In genomic region chr9:98108540-98109031, GRCh38 we compare ENCODE assay signal across 8 cellular contexts. TPM values are rescaled to one million over a fixed set of nuclear protein-coding genes. Genes with fewer than 3 reads are reported as not detected.
DNase-seq lines count a peak whose midpoint lies in the region; ATAC-seq and TF ChIP-seq lines count a peak whose summit lies in the region.

No MANE protein-coding gene starts in this region.

- H2BK12ac ChIP-seq in mesenchymal stem cell (ENCODE audit: low read length in 2 of 2) = no peak overlapping the region

- H3K9me2 ChIP-seq in Loucy (replicated peaks; ENCODE audit: low read depth, low read length) = no peaks in the 10 kb centered on the region

- no peaks in the 10 kb centered on the region for H3K27me3 ChIP-seq in Loucy (ENCODE audit: insufficient read depth, low read length, poor library complexity, severe bottlenecking)
- H3K27me3 ChIP-seq in mesenchymal stem cell (ENCODE audit: control insufficient read depth in 1 of 2, insufficient read depth in 1 of 2, low read length in 2 of 2) = no peaks in the 10 kb centered on the region

- no peaks in the 10 kb centered on the region for H3K36me3 ChIP-seq in Loucy (ENCODE audit: insufficient read depth, low read length)
- no peaks in the 10 kb centered on the region for H3K36me3 ChIP-seq in mesenchymal stem cell (ENCODE audit: control insufficient read depth in 1 of 2, insufficient read depth in 2 of 2, low read depth in 1 of 2, low read length in 2 of 2)

- H3K9ac ChIP-seq in Loucy (ENCODE audit: low read depth, low read length, poor library complexity, severe bottlenecking) (peak overlapping the region; percentile 56), mesenchymal stem cell (ENCODE audit: low read length) (no peak overlapping the region)

- peak in 1 of 2 donors; percentile 20 for DNase-seq in left colon
- DNase-seq in HuH-7 (ENCODE audit: low spot score) = no peak
- DNase-seq in GOT3 (lab: John Stamatoyannopoulos, UW) = no peak
- DNase-seq in mesenchymal stem cell = no peak
- DNase-seq in hepatic stellate cell (ENCODE audit: low spot score) = no peak

- peak; percentile 86 for ATAC-seq in GM18498 (IDR thresholded peaks at IDR 0.05; ENCODE audit: unreplicated experiment)
- ATAC-seq in GM21526 (IDR thresholded peaks at IDR 0.05; ENCODE audit: low FRiP score, unreplicated experiment) = peak; percentile 61
- ATAC-seq in left colon = peak; percentile 27

- H2BK120ac ChIP-seq in mesenchymal stem cell (ENCODE audit: low read depth, low read length) = no peak overlapping the region

- H4K91ac ChIP-seq in mesenchymal stem cell (ENCODE audit: low read length) = no peak overlapping the region

- 82% methylated on average over 2 of the region's 5 CpGs for WGBS in mesenchymal stem cell

- H2BK5ac ChIP-seq in mesenchymal stem cell (ENCODE audit: low read depth, low read length, poor library complexity, severe bottlenecking) = no peak overlapping the region

- H3K4me2 ChIP-seq in Loucy (ENCODE audit: low read depth, low read length, poor library complexity, severe bottlenecking) (peak overlapping the region; percentile 38), mesenchymal stem cell (ENCODE audit: low read length, poor library complexity, severe bottlenecking) (no peak overlapping the region)

- no peak overlapping the region for H3K27ac ChIP-seq in mesenchymal stem cell (ENCODE audit: low read length, poor library complexity, severe bottlenecking)

- H3K14ac ChIP-seq in mesenchymal stem cell (ENCODE audit: low read length in 2 of 2) = no peak overlapping the region

- H2BK15ac ChIP-seq in mesenchymal stem cell (ENCODE audit: low read depth, poor library complexity, severe bottlenecking) = no peak overlapping the region

- no peak overlapping the region for H3K23ac ChIP-seq in mesenchymal stem cell (ENCODE audit: low read length in 2 of 2)

- H3K4me3 ChIP-seq in Loucy (ENCODE audit: low read length, poor library complexity, severe bottlenecking) (peak overlapping the region; percentile 12), mesenchymal stem cell (ENCODE audit: insufficient read depth in 1 of 2, low read depth in 1 of 2, low read length in 2 of 2) (no peak overlapping the region)

- H3K79me2 ChIP-seq in Loucy (ENCODE audit: insufficient read depth, low read length) = peaks cover 3% of the 10 kb centered on the region; the same call in 1 of the 2 replicates

- H3K79me1 ChIP-seq in mesenchymal stem cell (replicated peaks; ENCODE audit: low read length, poor library complexity, severe bottlenecking) = no peaks in the 10 kb centered on the region

- intact Hi-C loops in left colon (cut with DNase I, micrococcal nuclease) = no loop called here

- no peak overlapping the region for H2AK5ac ChIP-seq in mesenchymal stem cell (ENCODE audit: low read length, severe bottlenecking)

- no peaks in the 10 kb centered on the region for H3K9me3 ChIP-seq in Loucy (ENCODE audit: insufficient read depth, low read depth, low read length)
- H3K9me3 ChIP-seq in mesenchymal stem cell (ENCODE audit: control insufficient read depth, low read length) = no peaks in the 10 kb centered on the region

- H4K8ac ChIP-seq in mesenchymal stem cell (ENCODE audit: low read length) = no peak overlapping the region

- H2AFZ ChIP-seq in Loucy (ENCODE audit: low read length) (no peak overlapping the region), mesenchymal stem cell (ENCODE audit: low read depth, low read length) (no peak overlapping the region)

- TF ChIP-seq CTCF in Loucy (conservative IDR thresholded peaks at IDR 0.05; ENCODE audit: low read length) = no peak

- H4K20me1 ChIP-seq in Loucy (ENCODE audit: insufficient read depth, low read length, poor library complexity, severe bottlenecking) = no peaks in the 10 kb centered on the region

- no peak overlapping the region for H3K4ac ChIP-seq in mesenchymal stem cell (ENCODE audit: low read depth in 1 of 2, low read length in 2 of 2)

- H3K4me1 ChIP-seq in Loucy (ENCODE audit: insufficient read depth, low read length, poor library complexity, severe bottlenecking) (peaks cover 43% of the 10 kb centered on the region), mesenchymal stem cell (ENCODE audit: control insufficient read depth, insufficient read depth, low read depth, low read length) (no peaks in the 10 kb centered on the region)

- H3F3A ChIP-seq in Loucy (ENCODE audit: low read depth) = no peaks in the 10 kb centered on the region

- no peak overlapping the region for H3K18ac ChIP-seq in mesenchymal stem cell (ENCODE audit: low read depth in 1 of 2, low read length in 2 of 2)

RNA-seq across cellular contexts. Expression of gene TRIM14, which starts 10.4 kb away (rescaled TPM):
- 10 to 100 TPM; 46.3 to 55.6 TPM for total RNA-seq in left colon
- polyA plus RNA-seq in mesenchymal stem cell (2013, experiment 1 of 2) = 8.1 TPM
- polyA plus RNA-seq in mesenchymal stem cell (2013, experiment 2 of 2) = 8.1 TPM

RNA-seq across cellular contexts. Expression of gene NANS, which starts 52.1 kb away (rescaled TPM):
- 100 to 1,000 TPM; 231 to 527 TPM for total RNA-seq in left colon
- polyA plus RNA-seq in mesenchymal stem cell (2013, experiment 1 of 2) = 72.3 TPM
- polyA plus RNA-seq in mesenchymal stem cell (2013, experiment 2 of 2) = 72.4 TPM

Comparison
In these comparisons a context has a peak if more than half of its experiments do, and no peak if none do; other contexts are left out.
1. ATAC-seq: peak in every context shown above with its lines; median percentile 86 in GM18498; 61 in GM21526; 27 in left colon.